8 cellular contexts compared by ENCODE assay signal in the genomic region with DNA sequence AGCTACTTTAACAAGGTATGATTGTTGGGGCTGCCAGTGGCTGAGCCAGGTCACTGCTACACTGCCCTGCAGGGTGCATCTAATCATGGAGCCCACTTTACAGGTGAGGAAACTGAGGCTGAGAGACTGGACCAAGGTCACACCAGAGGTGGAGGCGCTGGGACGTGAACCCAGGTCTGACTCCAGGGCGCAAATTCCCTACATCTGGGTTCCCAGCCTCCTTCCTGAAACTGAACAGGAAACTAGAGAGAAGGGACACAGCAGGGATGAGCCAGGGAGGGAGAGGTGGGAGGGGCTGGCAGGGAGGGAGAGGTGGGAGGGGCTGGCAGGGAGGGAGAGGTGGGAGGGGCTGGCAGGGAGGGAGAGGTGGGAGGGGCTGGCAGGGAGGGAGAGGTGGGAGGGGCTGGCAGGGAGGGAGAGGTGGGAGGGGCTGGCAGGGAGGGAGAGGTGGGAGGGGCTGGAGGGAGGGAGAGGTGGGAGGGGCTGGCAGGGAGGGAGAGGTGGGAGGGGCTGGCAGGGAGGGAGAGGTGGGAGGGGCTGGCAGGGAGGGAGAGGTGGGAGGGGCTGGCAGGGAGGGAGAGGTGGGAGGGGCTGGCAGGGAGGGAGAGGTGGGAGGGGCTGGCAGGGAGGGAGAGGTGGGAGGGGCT. TPM values are rescaled to one million over a fixed set of nuclear protein-coding genes. Genes with fewer than 3 reads are reported as not detected.
DNase-seq lines count a peak whose midpoint lies in the region; ATAC-seq, FAIRE-seq and TF ChIP-seq lines count a peak whose summit lies in the region.
"Not testable (repeated sequence)": the region's sequence is repeated elsewhere in the genome, so short reads cannot be mapped to it uniquely, and the experiment has no call there.

No MANE protein-coding gene starts in this region.

- H3K18ac ChIP-seq in H1 (ENCODE audit: extremely low read depth, low read length): not testable (repeated sequence)

- H3K4ac ChIP-seq in H1 (replicated peaks; ENCODE audit: insufficient read length, low read depth, low read length): not testable (repeated sequence)

- not testable (repeated sequence) for TF ChIP-seq POLR2A in H1 (IDR thresholded peaks at IDR 0.05; ENCODE audit: control extremely low read depth in 1 of 2, low read depth in 2 of 2, low read length in 2 of 2); suprapubic skin (IDR thresholded peaks at IDR 0.05)

- 14% methylated on average over 3 of the region's 3 CpGs; no CpG with 5 or more reads in 1 of the 2 experiments for WGBS in H1 (ENCODE audit: extremely low coverage in 1 of 2, insufficient coverage in 1 of 2, insufficient read length in 1 of 2, insufficient replicate concordance in 2 of 2, low coverage in 1 of 2, low lambda C conversion rate in 2 of 2, missing lambda C conversion rate in 1 of 2), 2 experiments
- 28% methylated on average over 3 of the region's 3 CpGs for WGBS in right cardiac atrium
- 0% methylated on average over 3 of the region's 3 CpGs for WGBS in suprapubic skin

- TF ChIP-seq CTCF in H1 (IDR thresholded peaks at IDR 0.05; ENCODE audit: control extremely low read depth in 1 of 3, insufficient read depth in 1 of 3, low read depth in 1 of 3, low read length in 3 of 3); neural progenitor cell (IDR thresholded peaks at IDR 0.05); suprapubic skin (IDR thresholded peaks at IDR 0.05): not testable (repeated sequence)

- H3K9me3 ChIP-seq in CD4-positive, alpha-beta memory T cell (ENCODE audit: control insufficient read depth in 1 of 2, low read length in 2 of 2); H1 (ENCODE audit: insufficient read depth in 2 of 2, low read depth in 1 of 2, low read length in 1 of 2); right cardiac atrium (ENCODE audit: control insufficient read depth, low read length); neural progenitor cell (ENCODE audit: low read depth); suprapubic skin: not testable (repeated sequence)

- H2AFZ ChIP-seq in H1 (ENCODE audit: low read length); neural progenitor cell (replicated peaks): not testable (repeated sequence)

- H2BK12ac ChIP-seq in H1 (ENCODE audit: low read depth, low read length): 0 out of 2 replicates have a peak overlapping the region, but pooled peaks have one; percentile 60

- CTCF ChIA-PET in CD4-positive, alpha-beta memory T cell (lab: Charles Lee; ENCODE audit: partially characterized antibody); H1 (lab: Charles Lee; ENCODE audit: partially characterized antibody): not testable (repeated sequence)

- not testable (repeated sequence) for H4K8ac ChIP-seq in H1 (ENCODE audit: extremely low read depth, insufficient read depth, low read length)

- H2BK15ac ChIP-seq in H1 (ENCODE audit: low read length): not testable (repeated sequence)

- H3K27me3 ChIP-seq in CD4-positive, alpha-beta memory T cell (ENCODE audit: insufficient read depth, low read length); H1 (replicated peaks in 1 of 4; ENCODE audit: control insufficient read depth in 3 of 4, extremely low read depth in 1 of 4, insufficient read depth in 3 of 4, low read length in 3 of 4); right cardiac atrium (ENCODE audit: control insufficient read depth, insufficient read depth); neural progenitor cell; suprapubic skin: not testable (repeated sequence)

- H3K4me3 Mint-ChIP-seq in CD4-positive, alpha-beta memory T cell; neural progenitor cell: not testable (repeated sequence)

- not testable (repeated sequence) for H3F3A ChIP-seq in neural progenitor cell (ENCODE audit: low read depth)

- ATAC-seq in activated naive CD4-positive, alpha-beta T cell treated with anti-CD3 and anti-CD28 coated beads, Interleukin-2, amount 50 U/mL, for 72 hours: peak; percentile 2 to 3
- ATAC-seq in right cardiac atrium: peak; percentile 19 to 22

- not testable (repeated sequence) for H2AK5ac ChIP-seq in H1 (ENCODE audit: low read depth, low read length)

- DNase-seq in CD4-positive, alpha-beta memory T cell: peak; percentile 20 to 31 (median 29)
- peak; percentile 71 for DNase-seq in LHCN-M2 (ENCODE audit: low read depth)
- DNase-seq in OCI-M1 (lab: John Stamatoyannopoulos, UW): peak; percentile 36
- not testable (repeated sequence) for DNase-seq in activated naive CD4-positive, alpha-beta T cell treated with anti-CD3 and anti-CD28 coated beads, Interleukin-2, amount 50 U/mL, for 72 hours (ENCODE audit: low spot score in 2 of 2); H1 (ENCODE audit: low read depth in 1 of 2, low spot score in 2 of 2); suprapubic skin (ENCODE audit: low spot score in 2 of 2)
- peak in 2 of 3 donors; percentile 68 to 72 for DNase-seq in right cardiac atrium
- DNase-seq in neural progenitor cell (ENCODE audit: low spot score): peak; percentile 54

- not testable (repeated sequence) for H3K56ac ChIP-seq in H1 (replicated peaks; ENCODE audit: insufficient read length, low read depth, low read length)

- H3K4me1 ChIP-seq in CD4-positive, alpha-beta memory T cell (ENCODE audit: insufficient read depth, low read length): peaks cover 11% of the 10 kb centered on the region
- H3K4me1 ChIP-seq in H1 (replicated peaks in 1 of 4; ENCODE audit: control insufficient read depth in 3 of 4, insufficient read depth in 4 of 4, low read length in 3 of 4) (peaks cover 0 to 23% (median 14%) of the 10 kb centered on the region in 4 experiments; a peak in 6 of 7 replicates), right cardiac atrium (ENCODE audit: control insufficient read depth, insufficient read depth, low read length) (peaks cover 10% of the 10 kb centered on the region), neural progenitor cell (peaks cover 11% of the 10 kb centered on the region), suprapubic skin (peaks cover 69% of the 10 kb centered on the region)

- H3K4me1 Mint-ChIP-seq in CD4-positive, alpha-beta memory T cell: peaks cover 4 to 19% (median 11%) of the 10 kb centered on the region in 4 donors
- peaks cover 24% of the 10 kb centered on the region for H3K4me1 Mint-ChIP-seq in neural progenitor cell

- POLR2A ChIA-PET in CD4-positive, alpha-beta memory T cell (lab: Charles Lee; ENCODE audit: partially characterized antibody): not testable (repeated sequence)
- POLR2A ChIA-PET in H1 (lab: Charles Lee; ENCODE audit: partially characterized antibody): interaction anchor here (1.2 to 1.3 kb wide), 2 partner anchors 25 to 28 kb away, joined by 3 to 5 read pairs; a partner anchor contains a TSS

- not testable (repeated sequence) for H3K36me3 Mint-ChIP-seq in CD4-positive, alpha-beta memory T cell; activated naive CD4-positive, alpha-beta T cell treated with anti-CD3 and anti-CD28 coated beads, Interleukin-2, amount 50 U/mL, for 72 hours; neural progenitor cell

- H2BK5ac ChIP-seq in H1 (ENCODE audit: low read depth, low read length): not testable (repeated sequence)

- not testable (repeated sequence) for H4K91ac ChIP-seq in H1 (replicated peaks; ENCODE audit: insufficient read length, low read length)

- not testable (repeated sequence) for H3K14ac ChIP-seq in H1 (ENCODE audit: insufficient read length)

- not testable (repeated sequence) for H3K27ac ChIP-seq in CD4-positive, alpha-beta memory T cell (ENCODE audit: low read depth, low read length); H1 (ENCODE audit: low read depth, low read length); right cardiac atrium (ENCODE audit: low read length); neural progenitor cell
- H3K27ac ChIP-seq in suprapubic skin: peak overlapping the region; percentile 86

- H3K23me2 ChIP-seq in H1 (ENCODE audit: low read depth, low read length): not testable (repeated sequence)

- TF ChIP-seq RAD21 in H1 (IDR thresholded peaks at IDR 0.05 in 1 of 2, conservative IDR thresholded peaks at IDR 0.05 in 1 of 2; ENCODE audit: low read depth in 2 of 2, low read length in 2 of 2): not testable (repeated sequence)

- H3K9ac ChIP-seq in H1 (replicated peaks in 1 of 4; ENCODE audit: extremely low read depth in 1 of 4, low read depth in 3 of 4, low read length in 3 of 4); neural progenitor cell: not testable (repeated sequence)

- H4K20me1 ChIP-seq in H1 (replicated peaks in 1 of 2; ENCODE audit: control insufficient read depth in 1 of 2, insufficient read depth in 2 of 2, low read length in 2 of 2): not testable (repeated sequence)
- peaks cover 23% of the 10 kb centered on the region for H4K20me1 ChIP-seq in neural progenitor cell (ENCODE audit: low read depth)

- intact Hi-C loops in CD4-positive, alpha-beta memory T cell (cut with micrococcal nuclease); right cardiac atrium (cut with DNase I): not testable (repeated sequence)

- H3K4me3 ChIP-seq in CD4-positive, alpha-beta memory T cell (ENCODE audit: low read length in 2 of 2); H1 (ENCODE audit: extremely low read depth in 1 of 4, insufficient read depth in 2 of 4, low read depth in 3 of 4, low read length in 4 of 4); right cardiac atrium (ENCODE audit: low read length); neural progenitor cell; suprapubic skin: not testable (repeated sequence)

- FAIRE-seq in H1 (lab: Jason Lieb, UNC): not testable (repeated sequence)

- not testable (repeated sequence) for H2BK120ac ChIP-seq in H1 (replicated peaks; ENCODE audit: low read depth, low read length)

- H3K23ac ChIP-seq in H1 (ENCODE audit: insufficient read length): not testable (repeated sequence)

- not testable (repeated sequence) for H4K5ac ChIP-seq in H1 (ENCODE audit: insufficient read length, low read depth, low read length)

- H3K4me2 ChIP-seq in H1 (ENCODE audit: insufficient read depth in 1 of 2, low read depth in 2 of 2, low read length in 2 of 2); neural progenitor cell: not testable (repeated sequence)

- H2BK20ac ChIP-seq in H1 (ENCODE audit: low read length): not testable (repeated sequence)

- H3K9me3 Mint-ChIP-seq in CD4-positive, alpha-beta memory T cell; activated naive CD4-positive, alpha-beta T cell treated with anti-CD3 and anti-CD28 coated beads, Interleukin-2, amount 50 U/mL, for 72 hours; neural progenitor cell: not testable (repeated sequence)

- not testable (repeated sequence) for TF ChIP-seq EP300 in H1 (IDR thresholded peaks at IDR 0.05; ENCODE audit: borderline replicate concordance in 1 of 2, low read depth in 2 of 2, low read length in 2 of 2); suprapubic skin (IDR thresholded peaks at IDR 0.05)

- H3K27ac Mint-ChIP-seq in CD4-positive, alpha-beta memory T cell: peak overlapping the region in 2 of 7 donors; percentile 16 to 51
- H3K27ac Mint-ChIP-seq in activated naive CD4-positive, alpha-beta T cell treated with anti-CD3 and anti-CD28 coated beads, Interleukin-2, amount 50 U/mL, for 72 hours: peak overlapping the region in 1 of 2 donors; percentile 35
- not testable (repeated sequence) for H3K27ac Mint-ChIP-seq in neural progenitor cell

- H3K79me1 ChIP-seq in H1 (ENCODE audit: low read depth, low read length): not testable (repeated sequence)

- H3K79me2 ChIP-seq in H1 (ENCODE audit: control insufficient read depth in 1 of 2, insufficient read depth in 2 of 2, low read length in 2 of 2) (peaks cover 0 to 20% of the 10 kb centered on the region in 2 experiments; a peak in 2 of 4 replicates), neural progenitor cell (ENCODE audit: low read depth) (peaks cover 36% of the 10 kb centered on the region)

- H3K36me3 ChIP-seq in CD4-positive, alpha-beta memory T cell (ENCODE audit: insufficient read depth, low read length); H1 (ENCODE audit: control insufficient read depth in 2 of 4, insufficient read depth in 4 of 4, low read length in 3 of 4); neural progenitor cell; suprapubic skin: not testable (repeated sequence)

- H3K27me3 Mint-ChIP-seq in CD4-positive, alpha-beta memory T cell; neural progenitor cell (ENCODE audit: insufficient read depth, low read depth): not testable (repeated sequence)

RNA-seq across cellular contexts. Expression of a gene that starts 7.9 kb away (rescaled TPM):
- total RNA-seq in CD4-positive, alpha-beta memory T cell: 100 to 1,000 TPM; 125 to 126 TPM
- 10 to 100 TPM in 1 of 2 donors, 1 to 10 TPM in 1; 2.3 to 11.7 TPM for polyA plus RNA-seq in CD4-positive, alpha-beta memory T cell
- 83.5 and 99.2 TPM in 2 replicates for total RNA-seq in LHCN-M2 (2014; rRNA removed)
- 30.2 TPM for polyA plus RNA-seq in LHCN-M2 (2012)
- 10 to 100 TPM; 77.0 to 87.6 TPM for total RNA-seq in activated naive CD4-positive, alpha-beta T cell treated with anti-CD3 and anti-CD28 coated beads, Interleukin-2, amount 50 U/mL, for 72 hours
- total RNA-seq in H1 (2021; fragmentation: NEBNext Ultra II Directional; extraction: Animal tissue kit (Norgen Biotek cat#: 25700)): 52.7 and 63.5 TPM in 2 replicates
- polyA plus RNA-seq in H1 (2011; rRNA removed): 40.6 and 59.4 TPM in 2 replicates
- polyA plus RNA-seq in H1 (2011; cell fraction: cytosol; rRNA removed): 50.0 TPM
- polyA plus RNA-seq in H1 (2011; cell fraction: nucleus; rRNA removed): 380 TPM
- polyA plus RNA-seq in H1 (2012, experiment 1 of 2): 37.9 to 66.9 TPM (median 59.1 TPM) in 4 replicates
- 29.8 TPM for polyA plus RNA-seq in H1 (2012, experiment 2 of 2)
- polyA plus RNA-seq in H1 (2013, experiment 1 of 2): 28.9 TPM
- polyA plus RNA-seq in H1 (2013, experiment 2 of 2): 27.1 TPM
- polyA minus RNA-seq in H1 (2011; rRNA and poly(A)+ RNA removed): 24.8 and 36.2 TPM in 2 replicates
- 37.0 TPM for polyA minus RNA-seq in H1 (2011; cell fraction: cytosol; rRNA and poly(A)+ RNA removed)
- 106 TPM for polyA minus RNA-seq in H1 (2011; cell fraction: nucleus; rRNA and poly(A)+ RNA removed)
- 100 to 1,000 TPM in 2 of 4 donors, 10 to 100 TPM in 2; 95.9 to 111 (median 99.1) TPM for total RNA-seq in right cardiac atrium
- 98.4 TPM for polyA plus RNA-seq in right cardiac atrium
- 16.9 and 73.4 TPM in 2 replicates for total RNA-seq in neural progenitor cell (ENCODE audit: low replicate concordance)
- 100 to 1,000 TPM; 209 to 446 (median 293) TPM for total RNA-seq in suprapubic skin

RNA-seq across cellular contexts. Expression of a gene that starts 20.7 kb away (rescaled TPM):
- total RNA-seq in CD4-positive, alpha-beta memory T cell: under 1 TPM in 1 of 2 experiments, not detected in 1; 0.44 TPM
- polyA plus RNA-seq in CD4-positive, alpha-beta memory T cell: under 1 TPM; 0.52 to 0.77 TPM
- total RNA-seq in LHCN-M2 (2014; rRNA removed) (1.6 and 2.0 TPM in 2 replicates), right cardiac atrium (under 1 TPM in 3 of 4 donors, not detected in 1; 0.24 to 0.89 (median 0.88) TPM), neural progenitor cell (ENCODE audit: low replicate concordance) (2.1 and 4.4 TPM in 2 replicates), suprapubic skin (1 to 10 TPM in 3 of 4 donors, under 1 TPM in 1; 0.64 to 3.0 (median 1.4) TPM)
- 2.2 TPM for polyA plus RNA-seq in LHCN-M2 (2012)
- total RNA-seq in activated naive CD4-positive, alpha-beta T cell treated with anti-CD3 and anti-CD28 coated beads, Interleukin-2, amount 50 U/mL, for 72 hours: under 1 TPM in 1 of 2 donors, not detected in 1; 0.80 TPM
- total RNA-seq in H1 (2021; fragmentation: NEBNext Ultra II Directional; extraction: Animal tissue kit (Norgen Biotek cat#: 25700)): 4.3 and 5.3 TPM in 2 replicates
- polyA plus RNA-seq in H1 (2011; rRNA removed) (5.4 and 6.6 TPM in 2 replicates), right cardiac atrium (0.95 TPM)
- polyA plus RNA-seq in H1 (2011; cell fraction: cytosol; rRNA removed): 7.4 TPM
- 23.2 TPM for polyA plus RNA-seq in H1 (2011; cell fraction: nucleus; rRNA removed)
- polyA plus RNA-seq in H1 (2012, experiment 1 of 2): 6.8 to 14.2 TPM (median 12.7 TPM) in 4 replicates
- 4.8 TPM for polyA plus RNA-seq in H1 (2012, experiment 2 of 2)
- polyA plus RNA-seq in H1 (2013, experiment 1 of 2): 11.6 TPM
- 13.9 TPM for polyA plus RNA-seq in H1 (2013, experiment 2 of 2)
- 2.4 and 2.6 TPM in 2 replicates for polyA minus RNA-seq in H1 (2011; rRNA and poly(A)+ RNA removed)
- polyA minus RNA-seq in H1 (2011; cell fraction: cytosol; rRNA and poly(A)+ RNA removed): 2.0 TPM
- polyA minus RNA-seq in H1 (2011; cell fraction: nucleus; rRNA and poly(A)+ RNA removed): 3.2 TPM

RNA-seq across cellular contexts. Expression of a gene that starts 27.8 kb away (rescaled TPM):
- total RNA-seq in CD4-positive, alpha-beta memory T cell: 10 to 100 TPM; 40.9 to 41.9 TPM
- 1 to 10 TPM; 1.9 to 8.9 TPM for polyA plus RNA-seq in CD4-positive, alpha-beta memory T cell
- total RNA-seq in LHCN-M2 (2014; rRNA removed): 125 and 134 TPM in 2 replicates
- polyA plus RNA-seq in LHCN-M2 (2012): 96.9 TPM
- 10 to 100 TPM; 67.7 to 92.0 TPM for total RNA-seq in activated naive CD4-positive, alpha-beta T cell treated with anti-CD3 and anti-CD28 coated beads, Interleukin-2, amount 50 U/mL, for 72 hours
- total RNA-seq in H1 (2021; fragmentation: NEBNext Ultra II Directional; extraction: Animal tissue kit (Norgen Biotek cat#: 25700)): 148 and 155 TPM in 2 replicates
- 96.8 and 140 TPM in 2 replicates for polyA plus RNA-seq in H1 (2011; rRNA removed)
- 87.7 TPM for polyA plus RNA-seq in H1 (2011; cell fraction: cytosol; rRNA removed)
- 166 TPM for polyA plus RNA-seq in H1 (2011; cell fraction: nucleus; rRNA removed)
- polyA plus RNA-seq in H1 (2012, experiment 1 of 2): 72.2 to 138 TPM (median 118 TPM) in 4 replicates
- 99.5 TPM for polyA plus RNA-seq in H1 (2012, experiment 2 of 2)
- 119 TPM for polyA plus RNA-seq in H1 (2013, experiment 1 of 2)
- polyA plus RNA-seq in H1 (2013, experiment 2 of 2): 114 TPM
- 88.7 and 112 TPM in 2 replicates for polyA minus RNA-seq in H1 (2011; rRNA and poly(A)+ RNA removed)
- polyA minus RNA-seq in H1 (2011; cell fraction: cytosol; rRNA and poly(A)+ RNA removed): 80.9 TPM
- 56.2 TPM for polyA minus RNA-seq in H1 (2011; cell fraction: nucleus; rRNA and poly(A)+ RNA removed)
- 10 to 100 TPM; 26.1 to 39.2 (median 33.0) TPM for total RNA-seq in right cardiac atrium
- polyA plus RNA-seq in right cardiac atrium: 17.7 TPM
- total RNA-seq in neural progenitor cell (ENCODE audit: low replicate concordance): 24.1 and 63.6 TPM in 2 replicates
- total RNA-seq in suprapubic skin: 10 to 100 TPM; 53.4 to 74.7 (median 66.5) TPM
